ENCODE assay signal across 30 cellular contexts in genomic region chr10:86108696-86109095, GRCh38.
"Had no signal": no experiment of that assay in that cellular context is flagged by ENCODE, and none has a peak within 500 bp of the region (broad histone marks: within the 10 kb centered on the region; RNA-seq: fewer than 3 reads in every experiment).

No MANE protein-coding gene starts in this region.

- H3K4me3 Mint-ChIP-seq: naive B cell; naive thymus-derived CD8-positive, alpha-beta T cell; natural killer cell treated with Interleukin-12 subunit alpha and Interleukin-12 subunit beta and Interleukin-15 and Interleukin-18, amount 100 ng/mL, for 72 hours; nephron progenitor cell; neural crest cell; stimulated activated memory B cell treated with anti-CD40 and anti-IgM and Interleukin-4, amounts not matched to agents 10 μg/mL and 1 μg/mL and 100 μg/mL, for 72 hours; stimulated activated naive CD8-positive, alpha-beta T cell treated with anti-CD3 and anti-CD28 coated beads, Interleukin-15, amount 100 ng/mL, for 72 hours; type B pancreatic cell had no signal

- H3K4me1 ChIP-seq: pancreas, prostate gland, right lobe of liver, sigmoid colon, suprapubic skin, testis, tibial artery, transverse colon, upper lobe of right lung, uterus had no signal

- H3K9me3 Mint-ChIP-seq: naive B cell; naive thymus-derived CD8-positive, alpha-beta T cell; natural killer cell treated with Interleukin-12 subunit alpha and Interleukin-12 subunit beta and Interleukin-15 and Interleukin-18, amount 100 ng/mL, for 72 hours; nephron progenitor cell; neural crest cell; stimulated activated memory B cell treated with anti-CD40 and anti-IgM and Interleukin-4, amounts not matched to agents 10 μg/mL and 1 μg/mL and 100 μg/mL, for 72 hours; stimulated activated naive CD8-positive, alpha-beta T cell treated with anti-CD3 and anti-CD28 coated beads, Interleukin-15, amount 100 ng/mL, for 72 hours; type B pancreatic cell had no signal

- H3K27ac ChIP-seq: pancreas, prostate gland, right lobe of liver, sigmoid colon, suprapubic skin, testis, tibial artery, transverse colon, upper lobe of right lung, uterus had no signal

- H3K4me3 ChIP-seq: pancreas, prostate gland, right lobe of liver, sigmoid colon, suprapubic skin, testis, tibial artery, transverse colon, upper lobe of right lung, uterus had no signal

- DNase-seq: naive B cell; naive thymus-derived CD8-positive, alpha-beta T cell; nephron progenitor cell; occipital lobe; pancreas; retina; right cardiac atrium; right lobe of liver; sigmoid colon; small intestine; stimulated activated CD4-positive, alpha-beta T cell treated with anti-CD3 and anti-CD28 coated beads, Interleukin-12 subunit alpha, Interleukin-12 subunit beta, amount 100 ng/mL, for 4 hours; stimulated activated CD4-positive, alpha-beta T cell treated with anti-CD3 and anti-CD28 coated beads, Interleukin-1b, Interleukin-23, amount 100 ng/mL, for 48 hours; stimulated activated CD4-positive, alpha-beta T cell treated with anti-CD3 and anti-CD28 coated beads, Interleukin-4, amount 100 ng/mL, for 1 hour; stimulated activated CD4-positive, alpha-beta T cell treated with anti-CD3 and anti-CD28 coated beads, Interleukin-4, amount 100 ng/mL, for 4 hours; stimulated activated CD8-positive, alpha-beta memory T cell treated with anti-CD3 and anti-CD28 coated beads, Interleukin-4, amount 100 ng/mL, for 48 hours; stimulated activated naive CD4-positive, alpha-beta T cell; stimulated activated naive CD8-positive, alpha-beta T cell treated with anti-CD3 and anti-CD28 coated beads, Interleukin-15, amount 100 ng/mL, for 72 hours; stimulated activated naive CD8-positive, alpha-beta T cell treated with anti-CD3 and anti-CD28 coated beads, Interleukin-15, Interleukin-2, amounts not matched to agents 100 U/mL and 50 U/mL, for 24 hours; substantia nigra; testis; tibial artery; transverse colon; upper lobe of right lung; uterus had no signal

- H3K9me3 ChIP-seq: pancreas, prostate gland, right lobe of liver, sigmoid colon, suprapubic skin, testis, tibial artery, transverse colon, upper lobe of right lung, uterus had no signal

- H3K27me3 Mint-ChIP-seq: stimulated activated memory B cell treated with anti-CD40 and anti-IgM and Interleukin-4, amounts not matched to agents 10 μg/mL and 1 μg/mL and 100 μg/mL, for 72 hours had no signal

- H3K36me3 Mint-ChIP-seq: naive B cell; naive thymus-derived CD8-positive, alpha-beta T cell; natural killer cell treated with Interleukin-12 subunit alpha and Interleukin-12 subunit beta and Interleukin-15 and Interleukin-18, amount 100 ng/mL, for 72 hours; stimulated activated memory B cell treated with anti-CD40 and anti-IgM and Interleukin-4, amounts not matched to agents 10 μg/mL and 1 μg/mL and 100 μg/mL, for 72 hours; type B pancreatic cell had no signal

- H3K27ac Mint-ChIP-seq: naive B cell; naive thymus-derived CD8-positive, alpha-beta T cell; natural killer cell treated with Interleukin-12 subunit alpha and Interleukin-12 subunit beta and Interleukin-15 and Interleukin-18, amount 100 ng/mL, for 72 hours; nephron progenitor cell; stimulated activated memory B cell treated with anti-CD40 and anti-IgM and Interleukin-4, amounts not matched to agents 10 μg/mL and 1 μg/mL and 100 μg/mL, for 72 hours; stimulated activated naive CD8-positive, alpha-beta T cell treated with anti-CD3 and anti-CD28 coated beads, Interleukin-15, amount 100 ng/mL, for 72 hours; type B pancreatic cell had no signal

- H3K4me1 Mint-ChIP-seq: naive B cell; naive thymus-derived CD8-positive, alpha-beta T cell; neural crest cell; stimulated activated memory B cell treated with anti-CD40 and anti-IgM and Interleukin-4, amounts not matched to agents 10 μg/mL and 1 μg/mL and 100 μg/mL, for 72 hours; stimulated activated naive CD8-positive, alpha-beta T cell treated with anti-CD3 and anti-CD28 coated beads, Interleukin-15, amount 100 ng/mL, for 72 hours had no signal

- ATAC-seq: naive thymus-derived CD8-positive, alpha-beta T cell; pancreas; right cardiac atrium; right lobe of liver; stimulated activated memory B cell treated with anti-CD40 and anti-IgM and Interleukin-4, amounts not matched to agents 10 μg/mL and 1 μg/mL and 100 μg/mL, for 72 hours; stimulated activated naive CD8-positive, alpha-beta T cell treated with anti-CD3 and anti-CD28 coated beads, Interleukin-15, amount 100 ng/mL, for 72 hours; stimulated activated naive CD8-positive, alpha-beta T cell treated with anti-CD3 and anti-CD28 coated beads, Interleukin-15, Interleukin-2, amounts not matched to agents 100 U/mL and 50 U/mL, for 24 hours; upper lobe of right lung had no signal

- H3K36me3 ChIP-seq: pancreas, prostate gland, right lobe of liver, sigmoid colon, suprapubic skin, tibial artery, transverse colon, upper lobe of right lung, uterus had no signal

- H3K27me3 ChIP-seq: pancreas, right lobe of liver, sigmoid colon, suprapubic skin, testis, tibial artery, transverse colon, upper lobe of right lung, uterus had no signal
